9 cellular contexts compared by ENCODE assay signal in the genomic region with DNA sequence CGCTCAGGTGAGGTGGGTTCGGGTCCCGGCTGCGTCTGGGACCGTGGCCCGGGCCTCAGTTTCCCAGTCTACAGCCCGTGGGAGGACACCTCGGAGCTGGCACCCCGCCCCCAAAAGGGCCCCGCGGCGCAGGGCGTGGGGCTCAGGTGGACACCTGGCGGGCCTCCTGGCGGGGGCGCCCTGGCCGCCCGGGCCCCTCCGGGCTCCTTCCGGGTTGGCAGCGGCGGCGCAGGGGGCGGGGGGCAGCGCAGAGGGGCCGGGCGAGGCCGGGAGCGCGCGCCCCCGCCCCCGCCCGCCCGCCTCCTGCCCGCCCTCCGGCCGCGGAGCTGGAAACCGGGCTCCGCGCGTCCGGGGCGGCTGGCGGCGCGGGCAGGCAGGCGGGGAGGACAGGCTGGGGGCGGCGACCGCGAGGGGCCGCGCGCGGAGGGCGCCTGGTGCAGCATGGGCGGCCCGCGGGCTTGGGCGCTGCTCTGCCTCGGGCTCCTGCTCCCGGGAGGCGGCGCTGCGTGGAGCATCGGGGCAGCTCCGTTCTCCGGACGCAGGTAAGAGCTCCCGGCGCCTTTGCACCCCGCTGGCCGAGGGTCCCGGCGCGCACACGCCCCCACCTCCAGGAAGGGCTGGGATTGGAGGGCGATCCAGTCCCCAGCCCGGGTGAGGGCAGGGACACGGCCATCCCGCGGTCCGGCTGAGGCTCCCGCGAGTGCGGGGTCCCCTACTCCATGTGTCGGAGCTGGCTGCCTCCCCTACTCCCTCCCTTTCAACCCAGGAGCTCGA. TPM values are rescaled to one million over a fixed set of nuclear protein-coding genes. Genes with fewer than 3 reads are reported as not detected.
DNase-seq lines count a peak whose midpoint lies in the region; ATAC-seq and TF ChIP-seq lines count a peak whose summit lies in the region.
"Had no signal": no experiment of that assay in that cellular context is flagged by ENCODE, and none has a peak within 500 bp of the region (broad histone marks: within the 10 kb centered on the region; RNA-seq: fewer than 3 reads in every experiment).

A gene (plus strand): TSS at position 299 of the 774 bp plus-strand sequence. CDS start 143 bp downstream, at position 442.

- no peak for TF ChIP-seq EP300 in stomach (IDR thresholded peaks at IDR 0.05)

- H3K27ac ChIP-seq in breast epithelium (no peak within 1 kb of the TSS), stomach (peak within 1 kb of the TSS in 4 of 5 donors; percentile 24 to 70 (median 52))
- H3K27ac ChIP-seq: epithelial cell of prostate had no signal

- TF ChIP-seq CTCF in breast epithelium (IDR thresholded peaks at IDR 0.05) (no peak), stomach (IDR thresholded peaks at IDR 0.05) (peak in 1 of 7 experiments; percentile 25)

- WGBS in stomach, 5 donors = 0 to 6% (median 2%) methylated on average over 20 to 84 of the region's 90 CpGs

- DNase-seq in NCI-H510A treated with DMSO at 0.1 percent for 48 hours (lab: John Stamatoyannopoulos, UW) (peak; percentile 13), NCI-H510A (lab: John Stamatoyannopoulos, UW) (no peak), MG63 (peak; percentile 44), breast epithelium (ENCODE audit: low spot score in 2 of 2) (no peak), left lobe of liver (ENCODE audit: low spot score) (no peak), stomach (peak; percentile 61), NCI-H1694 treated with DMSO at 0.1 percent for 48 hours (lab: John Stamatoyannopoulos, UW) (no peak), cerebellar cortex (ENCODE audit: low spot score) (no peak)

- peak within 1 kb of the TSS; percentile 47 for H3K4me3 ChIP-seq in MG63
- peak within 1 kb of the TSS; percentile 52 to 87 (median 63) for H3K4me3 ChIP-seq in breast epithelium
- H3K4me3 ChIP-seq in stomach = peak within 1 kb of the TSS; percentile 55 to 71 (median 61)

- TF ChIP-seq POLR2A in breast epithelium (IDR thresholded peaks at IDR 0.05) = no peak
- no peak for TF ChIP-seq POLR2A in stomach (IDR thresholded peaks at IDR 0.05)

- no peaks in the 10 kb centered on the region for H3K4me1 ChIP-seq in breast epithelium
- peaks cover 22 to 59% (median 39%) of the 10 kb centered on the region in 4 donors for H3K4me1 ChIP-seq in stomach

- H3K27me3 ChIP-seq in MG63 = no peaks in the 10 kb centered on the region
- no peaks in the 10 kb centered on the region for H3K27me3 ChIP-seq in breast epithelium
- H3K27me3 ChIP-seq in stomach = peaks cover 0 to 17% (median 0%) of the 10 kb centered on the region in 3 donors

- H3K36me3 ChIP-seq in MG63 (no peaks in the 10 kb centered on the region), breast epithelium (no peaks in the 10 kb centered on the region), stomach (no peaks in the 10 kb centered on the region)

- intact Hi-C loops in breast epithelium (cut with DNase I; ENCODE audit: low total_unique reads) = no loop called here
- intact Hi-C loops in stomach (cut with DNase I; ENCODE audit: low total_unique reads) = loop anchor here (5.0 kb wide), 1 partner anchor 42 kb away; no protein-coding TSS in a partner anchor

- H3K9me3 ChIP-seq in MG63 = no peaks in the 10 kb centered on the region
- no peaks in the 10 kb centered on the region for H3K9me3 ChIP-seq in breast epithelium
- no peaks in the 10 kb centered on the region for H3K9me3 ChIP-seq in stomach

- ATAC-seq in left lobe of liver = peak; percentile 67

RNA-seq across cellular contexts. Expression of the gene that starts here (rescaled TPM):
- 1.4 and 2.7 TPM in 2 replicates for total RNA-seq in MG63 (2014; rRNA removed; shearing (Covaris generic); ENCODE audit: low replicate concordance)
- 1 to 10 TPM; 1.1 to 4.6 (median 2.3) TPM for total RNA-seq in breast epithelium
- total RNA-seq in left lobe of liver = 1.3 TPM
- total RNA-seq in stomach = 10 to 100 TPM in 2 of 5 donors, 1 to 10 TPM in 2, not detected in 1; 1.8 to 23.6 (median 9.5) TPM
- 10 to 100 TPM in 2 of 3 donors, 1 to 10 TPM in 1; 2.5 to 12.7 (median 10.3) TPM for polyA plus RNA-seq in stomach

Comparison
In these comparisons a context has a peak if more than half of its experiments do, and no peak if none do; other contexts are left out.
1. DNase-seq: peak in NCI-H510A treated with DMSO at 0.1 percent for 48 hours (single experiment), MG63 (single experiment) and stomach (single experiment); none in NCI-H510A (single experiment), breast epithelium (0 of 2), left lobe of liver (single experiment), NCI-H1694 treated with DMSO at 0.1 percent for 48 hours (single experiment) and cerebellar cortex (single experiment).
2. H3K27ac ChIP-seq: peak in stomach (4 of 5); none in breast epithelium (0 of 2).
3. Peak in every context shown above with its lines, with median percentiles within 50 percentile points of each other: H3K4me3 ChIP-seq.